In the genomic region with DNA sequence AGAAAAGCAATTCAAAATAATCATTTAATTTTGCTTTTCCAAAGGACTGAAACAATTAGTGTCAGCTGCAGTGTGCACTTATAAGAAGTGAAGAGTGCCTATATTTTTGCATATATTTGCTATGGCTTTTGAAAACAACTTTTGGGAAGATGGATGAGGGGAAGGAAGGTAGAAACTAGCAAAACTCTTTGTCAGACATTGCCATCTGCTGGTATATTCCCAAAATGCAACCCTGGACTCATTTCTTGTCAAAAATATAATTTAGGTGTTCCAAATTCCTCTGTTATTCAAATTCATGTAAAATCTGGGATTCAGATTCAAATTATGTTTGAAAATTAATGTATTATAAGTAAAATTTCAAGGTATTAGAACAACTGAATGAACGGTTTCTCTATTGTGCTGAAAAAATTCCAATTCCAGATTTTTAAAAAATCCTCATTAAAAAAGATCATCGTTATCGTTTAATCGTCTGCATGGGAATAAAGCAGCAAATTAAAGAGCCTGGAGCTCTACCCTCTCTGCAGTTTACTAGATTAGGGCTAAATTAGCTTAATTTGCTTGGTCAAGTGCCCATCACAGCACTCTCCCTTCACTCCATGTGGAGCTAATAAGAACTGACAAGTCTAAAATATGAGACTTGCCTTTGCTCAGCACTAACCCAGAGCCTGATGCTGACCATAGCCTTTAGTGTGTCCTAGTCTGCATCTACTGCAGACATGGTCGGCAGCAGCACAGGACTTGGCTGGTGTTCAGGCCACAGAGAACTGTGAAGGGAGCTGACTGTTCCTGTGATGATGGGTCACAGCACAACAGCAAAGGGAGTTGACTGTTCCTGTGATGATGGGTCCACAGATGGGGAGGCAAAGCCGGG, we compare ENCODE assay signal across 8 cellular contexts.
A peak's percentile ranks its signal among the peaks of the same experiment; 100 is the strongest.
DNase-seq lines count a peak whose midpoint lies in the region; ATAC-seq and TF ChIP-seq lines count a peak whose summit lies in the region.

No MANE protein-coding gene starts in this region.

- TF ChIP-seq CTCF in DOHH2 (IDR thresholded peaks at IDR 0.05; ENCODE audit: low read depth, low read length, poor library complexity, severe bottlenecking): peak; percentile 57
- peak; percentile 68 for TF ChIP-seq CTCF in HL-60 (IDR thresholded peaks at IDR 0.05; ENCODE audit: insufficient read depth, low read length)
- peak; percentile 29 for TF ChIP-seq CTCF in SU-DHL-6 (IDR thresholded peaks at IDR 0.05; ENCODE audit: insufficient read depth, low read length, poor library complexity, severe bottlenecking)
- peak; percentile 70 for TF ChIP-seq CTCF in retinal pigment epithelial cell (conservative IDR thresholded peaks at IDR 0.05; ENCODE audit: low read depth, low read length)

- no peaks in the 10 kb centered on the region for H3K27me3 ChIP-seq in DOHH2 (ENCODE audit: control insufficient read depth, low read length)
- H3K27me3 ChIP-seq in HL-60 (ENCODE audit: insufficient read depth, poor library complexity, severe bottlenecking): no peaks in the 10 kb centered on the region
- H3K27me3 ChIP-seq in SU-DHL-6 (ENCODE audit: low read length): no peaks in the 10 kb centered on the region

- H3K9me3 ChIP-seq in DOHH2 (ENCODE audit: control insufficient read depth, insufficient read depth, low read length) (no peaks in the 10 kb centered on the region), SU-DHL-6 (ENCODE audit: insufficient read depth, low read length) (no peaks in the 10 kb centered on the region)

- H3F3A ChIP-seq in DOHH2 (ENCODE audit: control insufficient read depth, insufficient read depth) (no peaks in the 10 kb centered on the region), SU-DHL-6 (ENCODE audit: insufficient read depth) (no peaks in the 10 kb centered on the region)

- H3K4me3 ChIP-seq in DOHH2 (ENCODE audit: low read length) (no peak overlapping the region), HL-60 (replicated peaks; ENCODE audit: insufficient read depth, low read length) (no peak overlapping the region), SU-DHL-6 (ENCODE audit: insufficient read depth, low read length, poor library complexity, severe bottlenecking) (no peak overlapping the region), retinal pigment epithelial cell (ENCODE audit: low read length) (no peak overlapping the region)

- H3K9me2 ChIP-seq in DOHH2 (replicated peaks; ENCODE audit: control insufficient read depth, low read length): no peaks in the 10 kb centered on the region
- no peaks in the 10 kb centered on the region for H3K9me2 ChIP-seq in SU-DHL-6 (replicated peaks; ENCODE audit: insufficient read depth, low read length)

- no peak for ATAC-seq in HG02970 (IDR thresholded peaks at IDR 0.05; ENCODE audit: low FRiP score, unreplicated experiment)
- no peak for ATAC-seq in stimulated activated memory B cell treated with anti-CD40 and anti-IgM and Interleukin-4, amounts not matched to agents 10 μg/mL and 1 μg/mL and 100 μg/mL, for 72 hours

- no peaks in the 10 kb centered on the region for H3K27me3 Mint-ChIP-seq in stimulated activated memory B cell treated with anti-CD40 and anti-IgM and Interleukin-4, amounts not matched to agents 10 μg/mL and 1 μg/mL and 100 μg/mL, for 72 hours

- no peak overlapping the region for H3K27ac Mint-ChIP-seq in stimulated activated memory B cell treated with anti-CD40 and anti-IgM and Interleukin-4, amounts not matched to agents 10 μg/mL and 1 μg/mL and 100 μg/mL, for 72 hours

- H3K4me1 Mint-ChIP-seq in stimulated activated memory B cell treated with anti-CD40 and anti-IgM and Interleukin-4, amounts not matched to agents 10 μg/mL and 1 μg/mL and 100 μg/mL, for 72 hours: no peaks in the 10 kb centered on the region

- no peaks in the 10 kb centered on the region for H3K4me1 ChIP-seq in DOHH2 (ENCODE audit: control insufficient read depth, low read length)

- no peaks in the 10 kb centered on the region for H3K9me3 Mint-ChIP-seq in stimulated activated memory B cell treated with anti-CD40 and anti-IgM and Interleukin-4, amounts not matched to agents 10 μg/mL and 1 μg/mL and 100 μg/mL, for 72 hours

- no peak overlapping the region for H3K9ac ChIP-seq in SU-DHL-6 (ENCODE audit: low read length)

- H3K27ac ChIP-seq in DOHH2 (ENCODE audit: low read depth, low read length): no peak overlapping the region
- H3K27ac ChIP-seq in HL-60 (replicated peaks): no peak overlapping the region
- no peak overlapping the region for H3K27ac ChIP-seq in SU-DHL-6 (ENCODE audit: low read depth, low read length)

- no peak overlapping the region for H2AFZ ChIP-seq in SU-DHL-6 (ENCODE audit: low read depth, low read length, severe bottlenecking)

- no peaks in the 10 kb centered on the region for H4K20me1 ChIP-seq in DOHH2 (ENCODE audit: control insufficient read depth, insufficient read depth, low read depth, low read length)
- no peaks in the 10 kb centered on the region for H4K20me1 ChIP-seq in SU-DHL-6 (ENCODE audit: low read depth, low read length)

- no peaks in the 10 kb centered on the region for H3K36me3 Mint-ChIP-seq in stimulated activated memory B cell treated with anti-CD40 and anti-IgM and Interleukin-4, amounts not matched to agents 10 μg/mL and 1 μg/mL and 100 μg/mL, for 72 hours

- peak; percentile 8 to 19 for DNase-seq in HL-60 (ENCODE audit: low read depth in 1 of 2, low spot score in 1 of 2)
- DNase-seq in germinal center (ENCODE audit: low spot score): peak; percentile 13
- no peak for DNase-seq in retinal pigment epithelial cell (ENCODE audit: low read depth)
- DNase-seq in NCI-H2227 treated with DMSO at 0.1 percent for 48 hours (lab: John Stamatoyannopoulos, UW): no peak

- H3K4me2 ChIP-seq in DOHH2 (ENCODE audit: low read length) (no peak overlapping the region), SU-DHL-6 (ENCODE audit: low read depth, low read length, poor library complexity, severe bottlenecking) (no peak overlapping the region)

- H3K79me2 ChIP-seq in DOHH2 (ENCODE audit: control insufficient read depth, low read length) (no peaks in the 10 kb centered on the region), SU-DHL-6 (ENCODE audit: insufficient read depth, low read length) (no peaks in the 10 kb centered on the region)

- no peak overlapping the region for H3K4me3 Mint-ChIP-seq in stimulated activated memory B cell treated with anti-CD40 and anti-IgM and Interleukin-4, amounts not matched to agents 10 μg/mL and 1 μg/mL and 100 μg/mL, for 72 hours

- H3K36me3 ChIP-seq in DOHH2 (ENCODE audit: control insufficient read depth, low read length): no peaks in the 10 kb centered on the region
- H3K36me3 ChIP-seq in SU-DHL-6 (ENCODE audit: low read length): no peaks in the 10 kb centered on the region

Comparison
In these comparisons a context has a peak if more than half of its experiments do, and no peak if none do; other contexts are left out.
1. DNase-seq: peak in HL-60 (2 of 2) and germinal center (single experiment); none in retinal pigment epithelial cell (single experiment) and NCI-H2227 treated with DMSO at 0.1 percent for 48 hours (single experiment).
2. Peak in every context shown above with its lines, with median percentiles within 50 percentile points of each other: CTCF ChIP-seq.